In genomic region chr20:39132511-39132910, GRCh38 we compare ENCODE assay signal across 24 cellular contexts.
"Had no signal": no experiment of that assay in that cellular context is flagged by ENCODE, and none has a peak within 500 bp of the region (broad histone marks: within the 10 kb centered on the region; RNA-seq: fewer than 3 reads in every experiment).

No MANE protein-coding gene starts in this region.

- H3K4me3 ChIP-seq: colonic mucosa, coronary artery, dorsolateral prefrontal cortex, esophagus muscularis mucosa, esophagus squamous epithelium, gastrocnemius medialis, gastroesophageal sphincter, heart left ventricle, heart right ventricle had no signal

- ATAC-seq: effector memory CD8-positive, alpha-beta T cell; esophagus mucosa; foreskin keratinocyte; gastroesophageal sphincter; heart left ventricle; heart right ventricle had no signal

- H3K36me3 ChIP-seq: colonic mucosa, esophagus muscularis mucosa, esophagus squamous epithelium, gastrocnemius medialis, gastroesophageal sphincter, heart left ventricle, heart right ventricle had no signal

- H3K4me1 ChIP-seq: colonic mucosa, esophagus muscularis mucosa, esophagus squamous epithelium, foreskin keratinocyte, gastrocnemius medialis, gastroesophageal sphincter, heart left ventricle, heart right ventricle had no signal

- DNase-seq: colonic mucosa; cortex of kidney; dermis blood vessel endothelial cell; dorsolateral prefrontal cortex; effector CD4-positive, alpha-beta T cell; effector CD8-positive, alpha-beta T cell; effector memory CD4-positive, alpha-beta T cell; effector memory CD8-positive, alpha-beta T cell; endodermal cell; erythroblast; esophagus squamous epithelium; foreskin fibroblast; foreskin keratinocyte; foreskin melanocyte; gastrocnemius medialis; glutamatergic neuron; head of caudate nucleus; heart left ventricle; heart right ventricle had no signal

- H3K9me3 ChIP-seq: colonic mucosa, esophagus muscularis mucosa, esophagus squamous epithelium, gastrocnemius medialis, gastroesophageal sphincter, heart left ventricle, heart right ventricle had no signal

- H3K27ac ChIP-seq: colonic mucosa, coronary artery, dorsolateral prefrontal cortex, epithelial cell of prostate, esophagus muscularis mucosa, esophagus squamous epithelium, foreskin keratinocyte, gastrocnemius medialis, gastroesophageal sphincter, heart left ventricle, heart right ventricle had no signal

- H3K27me3 ChIP-seq: colonic mucosa, foreskin keratinocyte, gastrocnemius medialis had no signal
